8 cellular contexts compared by ENCODE assay signal in genomic region chr2:96148410-96149217, GRCh38. TPM values are rescaled to one million over a fixed set of nuclear protein-coding genes. Genes with fewer than 3 reads are reported as not detected.
DNase-seq lines count a peak whose midpoint lies in the region; ATAC-seq lines count a peak whose summit lies in the region.

No MANE protein-coding gene starts in this region.

- intact Hi-C loops in right cardiac atrium (cut with DNase I): loop anchor here in 2 of 4 donors (10.0 kb wide), 1 partner anchor 116 kb away; the partner anchor contains the start of genes CIAO1 (in 2 of the 2) and TMEM127 (in 2 of the 2)

- peaks cover 62% of the 10 kb centered on the region for H3K4me1 Mint-ChIP-seq in activated naive CD8-positive, alpha-beta T cell treated with anti-CD3 and anti-CD28 coated beads, Interleukin-2, amount 10 ng/mL, durations not matched to agents 7 days and 5 days

- H3K4me3 ChIP-seq in right cardiac atrium (ENCODE audit: low read length): no peak overlapping the region

- no peaks in the 10 kb centered on the region for H3K27me3 Mint-ChIP-seq in activated naive CD8-positive, alpha-beta T cell treated with anti-CD3 and anti-CD28 coated beads, Interleukin-2, amount 10 ng/mL, durations not matched to agents 7 days and 5 days

- POLR2A ChIA-PET in activated naive CD8-positive, alpha-beta T cell treated with anti-CD3 and anti-CD28 coated beads, Interleukin-2, amount 10 ng/mL, durations not matched to agents 7 days and 5 days (lab: Charles Lee): interaction anchor here (1.5 to 7.6 kb wide), 5 partner anchors 10 to 59 kb away, joined by 5 to 89 read pairs (median 33); partner anchors contain the start of gene ASTL

- no peaks in the 10 kb centered on the region for H3K36me3 Mint-ChIP-seq in activated naive CD8-positive, alpha-beta T cell treated with anti-CD3 and anti-CD28 coated beads, Interleukin-2, amount 10 ng/mL, durations not matched to agents 7 days and 5 days

- H3K9me3 Mint-ChIP-seq in activated naive CD8-positive, alpha-beta T cell treated with anti-CD3 and anti-CD28 coated beads, Interleukin-2, amount 10 ng/mL, durations not matched to agents 7 days and 5 days: no peaks in the 10 kb centered on the region

- ATAC-seq in GM21717 (IDR thresholded peaks at IDR 0.05; ENCODE audit: unreplicated experiment) (peak; percentile 36), right cardiac atrium (peak; percentile 41 to 79)
- peak; percentile 62 for ATAC-seq in activated naive CD8-positive, alpha-beta T cell treated with anti-CD3 and anti-CD28 coated beads, Interleukin-2, amount 10 ng/mL, durations not matched to agents 7 days and 5 days (ENCODE audit: low read depth)

- 47% methylated on average over 29 of the region's 29 CpGs for WGBS in right cardiac atrium

- H3K27ac Mint-ChIP-seq in activated naive CD8-positive, alpha-beta T cell treated with anti-CD3 and anti-CD28 coated beads, Interleukin-2, amount 10 ng/mL, durations not matched to agents 7 days and 5 days: peak overlapping the region; percentile 96

- H3K4me3 Mint-ChIP-seq in activated naive CD8-positive, alpha-beta T cell treated with anti-CD3 and anti-CD28 coated beads, Interleukin-2, amount 10 ng/mL, durations not matched to agents 7 days and 5 days: peak overlapping the region; percentile 76

- no peaks in the 10 kb centered on the region for H3K27me3 ChIP-seq in right cardiac atrium (ENCODE audit: control insufficient read depth, insufficient read depth)

- no peaks in the 10 kb centered on the region for H3K4me1 ChIP-seq in right cardiac atrium (ENCODE audit: control insufficient read depth, insufficient read depth, low read length)

- H3K9me3 ChIP-seq in right cardiac atrium (ENCODE audit: control insufficient read depth, low read length): no peaks in the 10 kb centered on the region

- DNase-seq in DMS153 (lab: John Stamatoyannopoulos, UW): peak; percentile 89
- DNase-seq in LHCN-M2 (ENCODE audit: low read depth): peak; percentile 13
- peak; percentile 91 for DNase-seq in SW480 (ENCODE audit: low spot score)
- peak; percentile 87 for DNase-seq in activated naive CD8-positive, alpha-beta T cell treated with anti-CD3 and anti-CD28 coated beads, Interleukin-2, amount 10 ng/mL, durations not matched to agents 7 days and 5 days
- peak; percentile 81 to 88 (median 85) for DNase-seq in right cardiac atrium
- peak; percentile 96 to 97 (median 97) for DNase-seq in stimulated activated CD4-positive, alpha-beta T cell treated with anti-CD3 and anti-CD28 coated beads, Interleukin-12 subunit alpha, Interleukin-12 subunit beta, amount 100 ng/mL, for 48 hours (ENCODE audit: low read depth in 2 of 3, low spot score in 1 of 3)
- DNase-seq in superior temporal gyrus (ENCODE audit: extremely low spot score): no peak

- no peak overlapping the region for H3K27ac ChIP-seq in right cardiac atrium (ENCODE audit: low read length)

RNA-seq across cellular contexts. Expression of gene DUSP2, which starts 3.4 kb away (rescaled TPM):
- total RNA-seq in LHCN-M2 (2014; rRNA removed) (0.23 and 0.71 TPM in 2 replicates), right cardiac atrium (1 to 10 TPM; 1.2 to 2.6 (median 1.4) TPM)
- 0.61 TPM for polyA plus RNA-seq in LHCN-M2 (2012)
- 10 to 100 TPM; 47.7 to 50.2 TPM for total RNA-seq in activated naive CD8-positive, alpha-beta T cell treated with anti-CD3 and anti-CD28 coated beads, Interleukin-2, amount 10 ng/mL, durations not matched to agents 7 days and 5 days
- 2.2 TPM for polyA plus RNA-seq in right cardiac atrium

RNA-seq across cellular contexts. Expression of gene ASTL, which starts 10.3 kb away (rescaled TPM):
- total RNA-seq in LHCN-M2 (2014; rRNA removed) (not detected in 2 replicates), right cardiac atrium (not detected)
- polyA plus RNA-seq in LHCN-M2 (2012): not detected
- total RNA-seq in activated naive CD8-positive, alpha-beta T cell treated with anti-CD3 and anti-CD28 coated beads, Interleukin-2, amount 10 ng/mL, durations not matched to agents 7 days and 5 days: 10 to 100 TPM; 12.2 to 14.7 TPM
- not detected for polyA plus RNA-seq in right cardiac atrium

RNA-seq across cellular contexts. Expression of gene ADRA2B, which starts 32.2 kb away (rescaled TPM):
- total RNA-seq in LHCN-M2 (2014; rRNA removed) (not detected in 2 replicates), right cardiac atrium (under 1 TPM; 0.11 to 0.91 (median 0.66) TPM)
- not detected for polyA plus RNA-seq in LHCN-M2 (2012)
- under 1 TPM; 0.17 to 0.26 TPM for total RNA-seq in activated naive CD8-positive, alpha-beta T cell treated with anti-CD3 and anti-CD28 coated beads, Interleukin-2, amount 10 ng/mL, durations not matched to agents 7 days and 5 days
- polyA plus RNA-seq in right cardiac atrium: 2.2 TPM

Comparison
In these comparisons a context has a peak if more than half of its experiments do, and no peak if none do; other contexts are left out.
1. RNA of gene DUSP2, which starts 3.4 kb away (total RNA-seq): 47.7 to 50.2 TPM in activated naive CD8-positive, alpha-beta T cell treated with anti-CD3 and anti-CD28 coated beads, Interleukin-2, amount 10 ng/mL, durations not matched to agents 7 days and 5 days; 1.2 to 2.6 TPM in right cardiac atrium and 0.23 to 0.71 TPM in LHCN-M2; every median in the first group is over 10 times any median in the second.
2. RNA of gene ASTL, which starts 10.3 kb away (total RNA-seq): 12.2 to 14.7 TPM in activated naive CD8-positive, alpha-beta T cell treated with anti-CD3 and anti-CD28 coated beads, Interleukin-2, amount 10 ng/mL, durations not matched to agents 7 days and 5 days; not detected in LHCN-M2 and not detected in right cardiac atrium; every median in the first group is over 10 times any median in the second.
3. Peak in every context shown above with its lines, with median percentiles within 50 percentile points of each other: ATAC-seq.